ENCODE assay signal across 24 cellular contexts in genomic region chr9:89548210-89548609, GRCh38. TPM values are rescaled to one million over a fixed set of nuclear protein-coding genes. Genes with fewer than 3 reads are reported as not detected.
DNase-seq lines count a peak whose midpoint lies in the region; ATAC-seq and TF ChIP-seq lines count a peak whose summit lies in the region.
"Had no signal": no experiment of that assay in that cellular context is flagged by ENCODE, and none has a peak within 500 bp of the region (broad histone marks: within the 10 kb centered on the region; RNA-seq: fewer than 3 reads in every experiment).

No MANE protein-coding gene starts in this region.

- CTCF ChIA-PET in activated CD4-positive, alpha-beta T cell treated with anti-CD3 and anti-CD28 coated beads for 36 hours (lab: Charles Lee) = interaction anchor here (0.7 to 4.1 kb wide), 53 partner anchors 10 to 555 kb away, joined by 3 to 88 read pairs (median 8); partner anchors contain the start of gene SEMA4D

- POLR2A ChIA-PET in activated CD4-positive, alpha-beta T cell treated with anti-CD3 and anti-CD28 coated beads for 36 hours (lab: Charles Lee) = interaction anchor here (0.6 to 1.7 kb wide), 8 partner anchors 11 to 175 kb away, joined by 3 to 16 read pairs (median 4); no protein-coding TSS in a partner anchor

- intact Hi-C loops in activated CD4-positive, alpha-beta T cell treated with anti-CD3 and anti-CD28 coated beads for 36 hours (cut with DNase I, micrococcal nuclease) = loop anchor here (2.0 to 5.0 kb wide), 4 partner anchors 63 to 229 kb away; partner anchors contain the start of gene SECISBP2 (in 1 of the 2)
- intact Hi-C loops in activated T-helper 1 cell treated with anti-CD3 and anti-CD28 coated beads, Interleukin-12 subunit alpha, Interleukin-12 subunit beta, Interleukin-2, Interleukin-4 antibody, amounts not matched to agents 30 ng/mL and 10 ng/mL and 1 ng/mL, durations not matched to agents 14 hours and 24 hours and 36 hours (cut with micrococcal nuclease) = no loop called here

- no peak overlapping the region for H3K4me2 ChIP-seq in DND-41 (ENCODE audit: insufficient read depth, low read length)
- H3K4me2 ChIP-seq: A549 had no signal

- peaks cover 16% of the 10 kb centered on the region for H3K9me3 ChIP-seq in DND-41 (ENCODE audit: insufficient read depth, low read length, severe bottlenecking)
- H3K9me3 ChIP-seq: BE2C, right lobe of liver, suprapubic skin had no signal

- no peak for DNase-seq in activated CD4-positive, alpha-beta T cell treated with anti-CD3 and anti-CD28 coated beads for 36 hours
- DNase-seq in activated CD4-positive, alpha-beta T cell treated with anti-CD3 and anti-CD28 coated beads, Interleukin-2, amount 50 U/mL, for 1 hour = no peak
- DNase-seq in DND-41 (no peak), kidney tubule cell (ENCODE audit: low spot score) (peak; percentile 36), brain microvascular endothelial cell (no peak), NCI-H146 (lab: John Stamatoyannopoulos, UW) (no peak), DMS53 (lab: John Stamatoyannopoulos, UW) (no peak)
- DNase-seq in activated T-helper 1 cell treated with anti-CD3 and anti-CD28 coated beads, Interleukin-12 subunit alpha, Interleukin-12 subunit beta, Interleukin-2, Interleukin-4 antibody, amounts not matched to agents 30 ng/mL and 10 ng/mL and 1 ng/mL, durations not matched to agents 14 hours and 24 hours and 36 hours (ENCODE audit: low spot score) = no peak
- DNase-seq: activated effector memory CD4-positive, alpha-beta T cell treated with Interleukin-2 at 50 U/mL for 16 hours; BE2C; IMR-90; left cardiac atrium; mesendoderm; naive B cell; NCI-H1436 treated with DMSO at 0.1 percent for 48 hours; SHP77 treated with DMSO at 0.1 percent for 48 hours; stimulated activated CD8-positive, alpha-beta memory T cell treated with anti-CD3 and anti-CD28 coated beads, Interleukin-4, amount 100 ng/mL, for 48 hours; WERI-Rb-1 had no signal

- 0 out of 2 replicates have a peak, but pooled peaks cover 6% of the 10 kb centered on the region for H3K79me2 ChIP-seq in DND-41 (ENCODE audit: insufficient read depth, low read length)

- TF ChIP-seq CTCF in DND-41 (IDR thresholded peaks at IDR 0.05; ENCODE audit: borderline replicate concordance, extremely low read depth, low read length, poor library complexity, severe bottlenecking) = no peak
- TF ChIP-seq CTCF in brain microvascular endothelial cell (IDR thresholded peaks at IDR 0.05; ENCODE audit: low read depth, low read length, missing control alignments) = no peak

- ATAC-seq in activated CD4-positive, alpha-beta T cell treated with anti-CD3 and anti-CD28 coated beads for 36 hours = no peak
- no peak for ATAC-seq in DND-41 (ENCODE audit: insufficient read depth, low read depth)

- peaks cover 27% of the 10 kb centered on the region for H3K4me1 Mint-ChIP-seq in activated CD4-positive, alpha-beta T cell treated with anti-CD3 and anti-CD28 coated beads for 36 hours
- H3K4me1 Mint-ChIP-seq in activated T-helper 1 cell treated with anti-CD3 and anti-CD28 coated beads, Interleukin-12 subunit alpha, Interleukin-12 subunit beta, Interleukin-2, Interleukin-4 antibody, amounts not matched to agents 30 ng/mL and 10 ng/mL and 1 ng/mL, durations not matched to agents 14 hours and 24 hours and 36 hours (ENCODE audit: low read depth) = peaks cover 32% of the 10 kb centered on the region

- H3K4me3 Mint-ChIP-seq in activated CD4-positive, alpha-beta T cell treated with anti-CD3 and anti-CD28 coated beads for 36 hours = no peak overlapping the region
- H3K4me3 Mint-ChIP-seq in activated T-helper 1 cell treated with anti-CD3 and anti-CD28 coated beads, Interleukin-12 subunit alpha, Interleukin-12 subunit beta, Interleukin-2, Interleukin-4 antibody, amounts not matched to agents 30 ng/mL and 10 ng/mL and 1 ng/mL, durations not matched to agents 14 hours and 24 hours and 36 hours = peak overlapping the region; percentile 10
- H3K4me3 Mint-ChIP-seq: naive B cell had no signal

- no peaks in the 10 kb centered on the region for H3K36me3 ChIP-seq in DND-41 (ENCODE audit: insufficient read depth, low read length)
- no peaks in the 10 kb centered on the region for H3K36me3 ChIP-seq in brain microvascular endothelial cell (replicated peaks)
- H3K36me3 ChIP-seq: ascending aorta, BE2C, right lobe of liver, suprapubic skin, WERI-Rb-1 had no signal

- no peaks in the 10 kb centered on the region for H4K20me1 ChIP-seq in DND-41 (ENCODE audit: insufficient read depth, low read length)

- H3K4me3 ChIP-seq in DND-41 (ENCODE audit: low read depth in 1 of 2, low read length in 2 of 2) = no peak overlapping the region
- no peak overlapping the region for H3K4me3 ChIP-seq in brain microvascular endothelial cell (ENCODE audit: low read depth, low read length)
- H3K4me3 ChIP-seq: A549, ascending aorta, right lobe of liver, suprapubic skin had no signal

- H3K27me3 ChIP-seq in DND-41 (ENCODE audit: insufficient read depth, low read length, poor library complexity) (no peaks in the 10 kb centered on the region), brain microvascular endothelial cell (replicated peaks) (no peaks in the 10 kb centered on the region)
- H3K27me3 ChIP-seq: ascending aorta, BE2C, right lobe of liver, suprapubic skin had no signal

- H3K27me3 Mint-ChIP-seq in activated CD4-positive, alpha-beta T cell treated with anti-CD3 and anti-CD28 coated beads for 36 hours = no peaks in the 10 kb centered on the region
- peaks cover 12% of the 10 kb centered on the region for H3K27me3 Mint-ChIP-seq in activated T-helper 1 cell treated with anti-CD3 and anti-CD28 coated beads, Interleukin-12 subunit alpha, Interleukin-12 subunit beta, Interleukin-2, Interleukin-4 antibody, amounts not matched to agents 30 ng/mL and 10 ng/mL and 1 ng/mL, durations not matched to agents 14 hours and 24 hours and 36 hours (ENCODE audit: insufficient read depth)
- H3K27me3 Mint-ChIP-seq: naive B cell had no signal

- peaks cover 27% of the 10 kb centered on the region for H3K4me1 ChIP-seq in DND-41 (ENCODE audit: insufficient read depth, low read length)
- H3K4me1 ChIP-seq: A549, ascending aorta, BE2C, right lobe of liver had no signal

- H3K36me3 Mint-ChIP-seq in activated CD4-positive, alpha-beta T cell treated with anti-CD3 and anti-CD28 coated beads for 36 hours (ENCODE audit: low read depth) = peaks cover 11% of the 10 kb centered on the region
- H3K36me3 Mint-ChIP-seq in activated T-helper 1 cell treated with anti-CD3 and anti-CD28 coated beads, Interleukin-12 subunit alpha, Interleukin-12 subunit beta, Interleukin-2, Interleukin-4 antibody, amounts not matched to agents 30 ng/mL and 10 ng/mL and 1 ng/mL, durations not matched to agents 14 hours and 24 hours and 36 hours (ENCODE audit: low read depth) = peaks cover 14% of the 10 kb centered on the region

- H3K9ac ChIP-seq in DND-41 (ENCODE audit: low read depth, low read length) = peak overlapping the region; percentile 35; the same call in 1 of the 2 replicates

- H3K27ac ChIP-seq in DND-41 (ENCODE audit: low read length) = peak overlapping the region; percentile 85
- H3K27ac ChIP-seq in brain microvascular endothelial cell = no peak overlapping the region
- H3K27ac ChIP-seq: A549, ascending aorta, right lobe of liver, suprapubic skin, WERI-Rb-1 had no signal

- in situ Hi-C loops in brain microvascular endothelial cell (cut with HindIII; ENCODE audit: low pct_ligation_motif_present, low sequenced_read_pairs) = no loop called here

- peak overlapping the region; percentile 79 for H3K27ac Mint-ChIP-seq in activated CD4-positive, alpha-beta T cell treated with anti-CD3 and anti-CD28 coated beads for 36 hours
- peak overlapping the region; percentile 29 for H3K27ac Mint-ChIP-seq in activated T-helper 1 cell treated with anti-CD3 and anti-CD28 coated beads, Interleukin-12 subunit alpha, Interleukin-12 subunit beta, Interleukin-2, Interleukin-4 antibody, amounts not matched to agents 30 ng/mL and 10 ng/mL and 1 ng/mL, durations not matched to agents 14 hours and 24 hours and 36 hours

- peaks cover 13% of the 10 kb centered on the region for H3K9me3 Mint-ChIP-seq in activated CD4-positive, alpha-beta T cell treated with anti-CD3 and anti-CD28 coated beads for 36 hours (ENCODE audit: low read depth)
- H3K9me3 Mint-ChIP-seq in activated T-helper 1 cell treated with anti-CD3 and anti-CD28 coated beads, Interleukin-12 subunit alpha, Interleukin-12 subunit beta, Interleukin-2, Interleukin-4 antibody, amounts not matched to agents 30 ng/mL and 10 ng/mL and 1 ng/mL, durations not matched to agents 14 hours and 24 hours and 36 hours = peaks cover 17% of the 10 kb centered on the region

- H2AFZ ChIP-seq in DND-41 (ENCODE audit: low read depth, low read length) = peak overlapping the region; percentile 51; the same call in 1 of the 2 replicates

RNA-seq across cellular contexts. Expression of gene SEMA4D, which starts 50.3 kb away (rescaled TPM):
- total RNA-seq in activated CD4-positive, alpha-beta T cell treated with anti-CD3 and anti-CD28 coated beads for 36 hours = 100 to 1,000 TPM; 215 to 226 TPM
- 388 and 411 TPM in 2 replicates for total RNA-seq in activated T-helper 1 cell treated with anti-CD3 and anti-CD28 coated beads, Interleukin-12 subunit alpha, Interleukin-12 subunit beta, Interleukin-2, Interleukin-4 antibody, amounts not matched to agents 30 ng/mL and 10 ng/mL and 1 ng/mL, durations not matched to agents 14 hours and 24 hours and 36 hours

RNA-seq across cellular contexts. Expression of gene GADD45G, which starts 56.6 kb away (rescaled TPM):
- total RNA-seq in activated CD4-positive, alpha-beta T cell treated with anti-CD3 and anti-CD28 coated beads for 36 hours = 1 to 10 TPM; 1.2 to 1.6 TPM
- 36.6 and 37.2 TPM in 2 replicates for total RNA-seq in activated T-helper 1 cell treated with anti-CD3 and anti-CD28 coated beads, Interleukin-12 subunit alpha, Interleukin-12 subunit beta, Interleukin-2, Interleukin-4 antibody, amounts not matched to agents 30 ng/mL and 10 ng/mL and 1 ng/mL, durations not matched to agents 14 hours and 24 hours and 36 hours
- total RNA-seq: G401, IMR-90, OCI-LY7 had no signal

Comparison
In these comparisons a context has a peak if more than half of its experiments do, and no peak if none do; other contexts are left out.
1. RNA of gene GADD45G, which starts 56.6 kb away (total RNA-seq): 36.6 to 37.2 TPM in activated T-helper 1 cell treated with anti-CD3 and anti-CD28 coated beads, Interleukin-12 subunit alpha, Interleukin-12 subunit beta, Interleukin-2, Interleukin-4 antibody, amounts not matched to agents 30 ng/mL and 10 ng/mL and 1 ng/mL, durations not matched to agents 14 hours and 24 hours and 36 hours; 1.2 to 1.6 TPM in activated CD4-positive, alpha-beta T cell treated with anti-CD3 and anti-CD28 coated beads for 36 hours; every median in the first group is over 10 times any median in the second.